8 cellular contexts compared by ENCODE assay signal in genomic region chr11:18321991-18322711, GRCh38. TPM values are rescaled to one million over a fixed set of nuclear protein-coding genes. Genes with fewer than 3 reads are reported as not detected.
DNase-seq lines count a peak whose midpoint lies in the region; ATAC-seq and TF ChIP-seq lines count a peak whose summit lies in the region.

GTF2H1 (plus strand) TSS chr11:18322567; CDS start chr11:18333075, 10,508 bp downstream.
HPS5 (minus strand) TSS chr11:18322140; CDS start chr11:18317858, 4,282 bp downstream.

- H3K27me3 Mint-ChIP-seq in T-helper 1 cell treated with Interleukin-12 subunit alpha and Interleukin-12 subunit beta and Interleukin-4 antibody, amounts not matched to agents 30 μg/mL and 1 μg/mL, for 36 hours (ENCODE audit: low read depth) = no peaks in the 10 kb centered on the region

- H3K27me3 ChIP-seq in left ventricle myocardium inferior (ENCODE audit: low read depth) (no peaks in the 10 kb centered on the region), prostate gland (replicated peaks; ENCODE audit: insufficient read depth) (no peaks in the 10 kb centered on the region)

- peak within 1 kb of the TSS; percentile 99 for H3K27ac Mint-ChIP-seq in T-helper 1 cell treated with Interleukin-12 subunit alpha and Interleukin-12 subunit beta and Interleukin-4 antibody, amounts not matched to agents 30 μg/mL and 1 μg/mL, for 36 hours

- H3K9me3 ChIP-seq in left ventricle myocardium inferior (replicated peaks) (no peaks in the 10 kb centered on the region), prostate gland (no peaks in the 10 kb centered on the region)

- no peak for TF ChIP-seq CTCF in GM13977 (IDR thresholded peaks at IDR 0.05; ENCODE audit: extremely low read depth, insufficient read depth, missing control alignments)
- no peak for TF ChIP-seq CTCF in left ventricle myocardium inferior (IDR thresholded peaks at IDR 0.05; ENCODE audit: borderline replicate concordance)
- peak in 2 of 4 experiments; percentile 5 to 9 for TF ChIP-seq CTCF in prostate gland (IDR thresholded peaks at IDR 0.05)

- H3K4me3 ChIP-seq in left ventricle myocardium inferior (peak within 1 kb of the TSS; percentile 91), prostate gland (peak within 1 kb of the TSS; percentile 73 to 86), urinary bladder (ENCODE audit: low read depth, low read length) (peak within 1 kb of the TSS; percentile 78)

- TF ChIP-seq POLR2A in prostate gland (IDR thresholded peaks at IDR 0.05) = peak; percentile 93

- H3K9me3 Mint-ChIP-seq in T-helper 1 cell treated with Interleukin-12 subunit alpha and Interleukin-12 subunit beta and Interleukin-4 antibody, amounts not matched to agents 30 μg/mL and 1 μg/mL, for 36 hours = no peaks in the 10 kb centered on the region

- H3K4me3 Mint-ChIP-seq in T-helper 1 cell treated with Interleukin-12 subunit alpha and Interleukin-12 subunit beta and Interleukin-4 antibody, amounts not matched to agents 30 μg/mL and 1 μg/mL, for 36 hours = peak within 1 kb of the TSS; percentile 92

- H3K36me3 ChIP-seq in left ventricle myocardium inferior (peaks cover 7% of the 10 kb centered on the region), prostate gland (no peaks in the 10 kb centered on the region), urinary bladder (ENCODE audit: insufficient read depth) (no peaks in the 10 kb centered on the region)

- DNase-seq in GM13977 (ENCODE audit: low spot score) (peak; percentile 93), NCI-H1694 (lab: John Stamatoyannopoulos, UW) (peak; percentile 85), amygdala (lab: John Stamatoyannopoulos, UW) (peak; percentile 77 to 99 (median 94)), left ventricle myocardium inferior (peak; percentile 95), prostate gland (ENCODE audit: low spot score) (peak; percentile 97)

- ATAC-seq in HG02884 (IDR thresholded peaks at IDR 0.05; ENCODE audit: unreplicated experiment) = peak; percentile 84

- peaks cover 22% of the 10 kb centered on the region for H3K36me3 Mint-ChIP-seq in T-helper 1 cell treated with Interleukin-12 subunit alpha and Interleukin-12 subunit beta and Interleukin-4 antibody, amounts not matched to agents 30 μg/mL and 1 μg/mL, for 36 hours (ENCODE audit: low read depth)

- intact Hi-C loops in left ventricle myocardium inferior (cut with micrococcal nuclease) (no loop called here), prostate gland (cut with DNase I) (loop anchor here (2.0 to 5.0 kb wide), 4 partner anchors 73 to 380 kb away; partner anchors contain the start of genes LDHA, SPTY2D1 and TSG101)

- H3K4me1 Mint-ChIP-seq in T-helper 1 cell treated with Interleukin-12 subunit alpha and Interleukin-12 subunit beta and Interleukin-4 antibody, amounts not matched to agents 30 μg/mL and 1 μg/mL, for 36 hours (ENCODE audit: low read depth) = peaks cover 56% of the 10 kb centered on the region

- H3K4me1 ChIP-seq in left ventricle myocardium inferior = peaks cover 59% of the 10 kb centered on the region
- peaks cover 11% of the 10 kb centered on the region for H3K4me1 ChIP-seq in prostate gland (replicated peaks)
- H3K4me1 ChIP-seq in urinary bladder (ENCODE audit: insufficient read depth) = peaks cover 2% of the 10 kb centered on the region

- in situ Hi-C loops in GM13977 (cut with MboI; ENCODE audit: low pct_unique_long_range_greater_than_20kb, low sequenced_read_pairs, unreplicated experiment) = no loop called here

- peak within 1 kb of the TSS; percentile 98 for H3K27ac ChIP-seq in left ventricle myocardium inferior (replicated peaks)
- peak within 1 kb of the TSS; percentile 98 for H3K27ac ChIP-seq in prostate gland
- H3K27ac ChIP-seq in urinary bladder (ENCODE audit: low read depth) = peak within 1 kb of the TSS; percentile 98

- WGBS in prostate gland = under 1% methylated on average over 60 of the region's 61 CpGs
- under 1% methylated on average over 61 of the region's 61 CpGs for WGBS in urinary bladder

RNA-seq across cellular contexts. Expression of gene GTF2H1, which starts in this region (rescaled TPM):
- 24.3 TPM for total RNA-seq in left ventricle myocardium inferior
- 10 to 100 TPM; 34.8 to 89.0 TPM for total RNA-seq in prostate gland
- 119 TPM for total RNA-seq in urinary bladder
- 31.9 TPM for polyA plus RNA-seq in urinary bladder

RNA-seq across cellular contexts. Expression of gene HPS5, which starts in this region (rescaled TPM):
- total RNA-seq in left ventricle myocardium inferior = 11.5 TPM
- 10 to 100 TPM; 20.5 to 56.0 TPM for total RNA-seq in prostate gland
- total RNA-seq in urinary bladder = 55.3 TPM
- 8.4 TPM for polyA plus RNA-seq in urinary bladder

Comparison
In these comparisons a context has a peak if more than half of its experiments do, and no peak if none do; other contexts are left out.
1. Peak in every context shown above with its lines: DNase-seq, ATAC-seq, H3K4me3 ChIP-seq and H3K27ac ChIP-seq.